In the genomic region with DNA sequence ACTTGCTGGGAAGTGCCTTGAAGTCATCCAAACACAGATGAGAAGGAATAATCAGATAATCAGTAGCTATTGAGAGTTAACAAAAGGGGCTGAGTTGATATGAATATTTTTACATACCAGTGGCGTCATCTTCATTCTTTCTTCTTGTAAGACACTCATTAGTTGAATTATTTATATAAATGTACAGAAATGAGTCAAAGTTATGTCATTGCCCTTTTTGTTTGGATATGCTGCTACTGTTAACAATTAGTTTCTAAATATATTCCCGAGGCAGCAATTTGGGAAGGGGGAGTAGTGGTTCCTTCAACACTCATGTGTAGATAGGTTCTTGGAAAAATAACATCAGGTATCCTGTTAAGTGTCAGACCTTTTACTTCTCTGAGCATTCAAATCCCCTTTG, we compare ENCODE assay signal across 16 cellular contexts.
DNase-seq lines count a peak whose midpoint lies in the region; TF ChIP-seq lines count a peak whose summit lies in the region.
"Had no signal": no experiment of that assay in that cellular context is flagged by ENCODE, and none has a peak within 500 bp of the region (broad histone marks: within the 10 kb centered on the region; RNA-seq: fewer than 3 reads in every experiment).

No MANE protein-coding gene starts in this region.

- H3K4me3 ChIP-seq in GM23248 (no peak overlapping the region), ascending aorta (no peak overlapping the region), skeletal muscle tissue (ENCODE audit: low read length in 3 of 3) (no peak overlapping the region)
- H3K4me3 ChIP-seq: ovary, PC-9 had no signal

- peak overlapping the region; percentile 55 for H3K4me2 ChIP-seq in GM23248 (ENCODE audit: unreplicated experiment)
- H3K4me2 ChIP-seq: PC-9 had no signal

- in situ Hi-C loops in GM23248 (cut with MboI): no loop called here

- H3K27me3 ChIP-seq in GM23248 (replicated peaks; ENCODE audit: insufficient read depth): no peaks in the 10 kb centered on the region
- H3K27me3 ChIP-seq in ascending aorta: no peaks in the 10 kb centered on the region
- no peaks in the 10 kb centered on the region for H3K27me3 ChIP-seq in skeletal muscle tissue (ENCODE audit: control insufficient read depth in 3 of 3, insufficient read depth in 3 of 3, low read length in 3 of 3)
- H3K27me3 ChIP-seq: ovary had no signal

- WGBS in GM23248 (ENCODE audit: low coverage in 1 of 2, low lambda C conversion rate in 2 of 2, missing lambda C conversion rate in 2 of 2), 2 experiments: 0% methylated on average over 2 of the region's 2 CpGs

- no peaks in the 10 kb centered on the region for H4K20me1 ChIP-seq in GM23248 (ENCODE audit: insufficient read depth)

- H3K9ac ChIP-seq in GM23248 (peak overlapping the region; percentile 12; the same call in 1 of the 2 replicates), skeletal muscle tissue (ENCODE audit: low read depth in 1 of 3, low read length in 3 of 3) (peak overlapping the region in 1 of 3 donors; percentile 46)

- H3K27me3 Mint-ChIP-seq in activated T-helper 1 cell treated with anti-CD3 and anti-CD28 coated beads, Interleukin-12 subunit alpha, Interleukin-12 subunit beta, Interleukin-2, Interleukin-4 antibody, amounts not matched to agents 30 ng/mL and 10 ng/mL and 1 ng/mL, durations not matched to agents 14 hours and 24 hours and 36 hours (ENCODE audit: insufficient read depth): no peaks in the 10 kb centered on the region
- H3K27me3 Mint-ChIP-seq: activated naive CD4-positive, alpha-beta T cell treated with anti-CD3 and anti-CD28 coated beads, Interleukin-2, amount 50 U/mL, for 24 hours had no signal

- no peak overlapping the region for H2AFZ ChIP-seq in GM23248
- H2AFZ ChIP-seq: PC-9 had no signal

- no peaks in the 10 kb centered on the region for H3K9me3 ChIP-seq in GM23248 (ENCODE audit: low read depth)
- no peaks in the 10 kb centered on the region for H3K9me3 ChIP-seq in ascending aorta
- H3K9me3 ChIP-seq in skeletal muscle tissue (ENCODE audit: control insufficient read depth in 3 of 3, low read length in 3 of 3): no peaks in the 10 kb centered on the region
- H3K9me3 ChIP-seq: ovary had no signal

- no peaks in the 10 kb centered on the region for H3K4me1 Mint-ChIP-seq in activated T-helper 1 cell treated with anti-CD3 and anti-CD28 coated beads, Interleukin-12 subunit alpha, Interleukin-12 subunit beta, Interleukin-2, Interleukin-4 antibody, amounts not matched to agents 30 ng/mL and 10 ng/mL and 1 ng/mL, durations not matched to agents 14 hours and 24 hours and 36 hours (ENCODE audit: low read depth)
- H3K4me1 Mint-ChIP-seq: activated naive CD4-positive, alpha-beta T cell treated with anti-CD3 and anti-CD28 coated beads, Interleukin-2, amount 50 U/mL, for 24 hours; stimulated activated effector memory CD8-positive, alpha-beta T cell treated with anti-CD3 and anti-CD28 coated beads, Interleukin-12 subunit alpha, Interleukin-12 subunit beta, amount 100 ng/mL, for 72 hours had no signal

- DNase-seq in GM23248 (peak; percentile 78), ascending aorta (ENCODE audit: low spot score in 2 of 2) (no peak), hepatic stellate cell (ENCODE audit: low spot score) (peak; percentile 8), NCI-H1092 (lab: John Stamatoyannopoulos, UW) (no peak), DMS79 treated with DMSO at 0.1 percent for 48 hours (lab: John Stamatoyannopoulos, UW) (no peak)
- DNase-seq in activated T-helper 1 cell treated with anti-CD3 and anti-CD28 coated beads, Interleukin-12 subunit alpha, Interleukin-12 subunit beta, Interleukin-2, Interleukin-4 antibody, amounts not matched to agents 30 ng/mL and 10 ng/mL and 1 ng/mL, durations not matched to agents 14 hours and 24 hours and 36 hours (ENCODE audit: low spot score): no peak
- no peak for DNase-seq in stimulated activated CD4-positive, alpha-beta T cell treated with anti-CD3 and anti-CD28 coated beads, Interleukin-2, amount 100 ng/mL, for 24 hours
- DNase-seq: cortex of kidney; NCI-H1105; ovary; stimulated activated CD4-positive, alpha-beta T cell treated with anti-CD3 and anti-CD28 coated beads, Interleukin-2, amount 100 ng/mL, for 48 hours had no signal

- H3K27ac ChIP-seq in GM23248: peak overlapping the region; percentile 84
- H3K27ac ChIP-seq in ascending aorta: peak overlapping the region; percentile 56 to 76
- H3K27ac ChIP-seq in skeletal muscle tissue (ENCODE audit: low read depth, low read length): peak overlapping the region; percentile 98
- H3K27ac ChIP-seq: C4-2B, ovary, PC-9 had no signal

- H3K4me3 Mint-ChIP-seq in activated T-helper 1 cell treated with anti-CD3 and anti-CD28 coated beads, Interleukin-12 subunit alpha, Interleukin-12 subunit beta, Interleukin-2, Interleukin-4 antibody, amounts not matched to agents 30 ng/mL and 10 ng/mL and 1 ng/mL, durations not matched to agents 14 hours and 24 hours and 36 hours: no peak overlapping the region
- H3K4me3 Mint-ChIP-seq: activated naive CD4-positive, alpha-beta T cell treated with anti-CD3 and anti-CD28 coated beads, Interleukin-2, amount 50 U/mL, for 24 hours; stimulated activated effector memory CD8-positive, alpha-beta T cell treated with anti-CD3 and anti-CD28 coated beads, Interleukin-12 subunit alpha, Interleukin-12 subunit beta, amount 100 ng/mL, for 72 hours had no signal

- H3K36me3 ChIP-seq in GM23248 (ENCODE audit: low read depth) (no peaks in the 10 kb centered on the region), ascending aorta (no peaks in the 10 kb centered on the region), skeletal muscle tissue (ENCODE audit: control insufficient read depth in 3 of 3, insufficient read depth in 3 of 3, low read length in 3 of 3) (no peaks in the 10 kb centered on the region)
- H3K36me3 ChIP-seq: ovary had no signal

- no peak overlapping the region for H3K27ac Mint-ChIP-seq in activated T-helper 1 cell treated with anti-CD3 and anti-CD28 coated beads, Interleukin-12 subunit alpha, Interleukin-12 subunit beta, Interleukin-2, Interleukin-4 antibody, amounts not matched to agents 30 ng/mL and 10 ng/mL and 1 ng/mL, durations not matched to agents 14 hours and 24 hours and 36 hours
- H3K27ac Mint-ChIP-seq: activated naive CD4-positive, alpha-beta T cell treated with anti-CD3 and anti-CD28 coated beads, Interleukin-2, amount 50 U/mL, for 24 hours; stimulated activated effector memory CD8-positive, alpha-beta T cell treated with anti-CD3 and anti-CD28 coated beads, Interleukin-12 subunit alpha, Interleukin-12 subunit beta, amount 100 ng/mL, for 72 hours had no signal

- TF ChIP-seq CTCF in ascending aorta (IDR thresholded peaks at IDR 0.05): no peak

- H3F3A ChIP-seq in GM23248 (ENCODE audit: insufficient read depth): peaks cover 19% of the 10 kb centered on the region

- intact Hi-C loops in ascending aorta (cut with DNase I): loop anchor here (2.0 to 10.0 kb wide), 4 partner anchors 46 to 882 kb away; a partner anchor contains a TSS
- intact Hi-C loops in activated T-helper 1 cell treated with anti-CD3 and anti-CD28 coated beads, Interleukin-12 subunit alpha, Interleukin-12 subunit beta, Interleukin-2, Interleukin-4 antibody, amounts not matched to agents 30 ng/mL and 10 ng/mL and 1 ng/mL, durations not matched to agents 14 hours and 24 hours and 36 hours (cut with micrococcal nuclease): no loop called here

- no peaks in the 10 kb centered on the region for H3K9me2 ChIP-seq in GM23248 (ENCODE audit: insufficient read depth)

- H3K36me3 Mint-ChIP-seq in activated T-helper 1 cell treated with anti-CD3 and anti-CD28 coated beads, Interleukin-12 subunit alpha, Interleukin-12 subunit beta, Interleukin-2, Interleukin-4 antibody, amounts not matched to agents 30 ng/mL and 10 ng/mL and 1 ng/mL, durations not matched to agents 14 hours and 24 hours and 36 hours (ENCODE audit: low read depth): no peaks in the 10 kb centered on the region
- H3K36me3 Mint-ChIP-seq: activated naive CD4-positive, alpha-beta T cell treated with anti-CD3 and anti-CD28 coated beads, Interleukin-2, amount 50 U/mL, for 24 hours; stimulated activated effector memory CD8-positive, alpha-beta T cell treated with anti-CD3 and anti-CD28 coated beads, Interleukin-12 subunit alpha, Interleukin-12 subunit beta, amount 100 ng/mL, for 72 hours had no signal

- no peaks in the 10 kb centered on the region for H3K79me2 ChIP-seq in GM23248 (ENCODE audit: insufficient read depth)

- H3K9me3 Mint-ChIP-seq in activated T-helper 1 cell treated with anti-CD3 and anti-CD28 coated beads, Interleukin-12 subunit alpha, Interleukin-12 subunit beta, Interleukin-2, Interleukin-4 antibody, amounts not matched to agents 30 ng/mL and 10 ng/mL and 1 ng/mL, durations not matched to agents 14 hours and 24 hours and 36 hours: no peaks in the 10 kb centered on the region
- H3K9me3 Mint-ChIP-seq: activated naive CD4-positive, alpha-beta T cell treated with anti-CD3 and anti-CD28 coated beads, Interleukin-2, amount 50 U/mL, for 24 hours; stimulated activated effector memory CD8-positive, alpha-beta T cell treated with anti-CD3 and anti-CD28 coated beads, Interleukin-12 subunit alpha, Interleukin-12 subunit beta, amount 100 ng/mL, for 72 hours had no signal

- H3K4me1 ChIP-seq in GM23248 (ENCODE audit: insufficient read depth) (peaks cover 39% of the 10 kb centered on the region), ascending aorta (peaks cover 3 to 19% of the 10 kb centered on the region in 2 donors), skeletal muscle tissue (ENCODE audit: control insufficient read depth in 3 of 3, insufficient read depth in 3 of 3, low read length in 3 of 3) (peaks cover 17 to 22% (median 19%) of the 10 kb centered on the region in 3 donors)

Comparison
In these comparisons a context has a peak if more than half of its experiments do, and no peak if none do; other contexts are left out.
1. DNase-seq: peak in GM23248 (single experiment) and hepatic stellate cell (single experiment); none in ascending aorta (0 of 2), NCI-H1092 (single experiment), DMS79 treated with DMSO at 0.1 percent for 48 hours (single experiment), activated T-helper 1 cell treated with anti-CD3 and anti-CD28 coated beads, Interleukin-12 subunit alpha, Interleukin-12 subunit beta, Interleukin-2, Interleukin-4 antibody, amounts not matched to agents 30 ng/mL and 10 ng/mL and 1 ng/mL, durations not matched to agents 14 hours and 24 hours and 36 hours (single experiment) and stimulated activated CD4-positive, alpha-beta T cell treated with anti-CD3 and anti-CD28 coated beads, Interleukin-2, amount 100 ng/mL, for 24 hours (0 of 2).
2. Peak in every context shown above with its lines, with median percentiles within 50 percentile points of each other: H3K27ac ChIP-seq.